9 cellular contexts compared by ENCODE assay signal in genomic region chr7:33220231-33220630, GRCh38.
"Had no signal": no experiment of that assay in that cellular context is flagged by ENCODE, and none has a peak within 500 bp of the region (broad histone marks: within the 10 kb centered on the region; RNA-seq: fewer than 3 reads in every experiment).

No MANE protein-coding gene starts in this region.

- ATAC-seq: GM23338, HCT116 had no signal

- H2AFZ ChIP-seq: GM23338 had no signal

- H3K9me3 Mint-ChIP-seq: HFFc6 had no signal

- DNase-seq: H7, HFFc6, KG1 had no signal

- H3K4me3 Mint-ChIP-seq: GM23338, HFFc6 had no signal

- FAIRE-seq: H1, HTR-8/SVneo, K562 had no signal

- H3K4me1 Mint-ChIP-seq: GM23338 had no signal

- H3K27ac Mint-ChIP-seq: GM23338, HFFc6 had no signal

- H3K9me3 ChIP-seq: HAP-1 had no signal

- H3K4me2 ChIP-seq: GM23338 had no signal

- H3K36me3 ChIP-seq: HAP-1 had no signal

- H3K4me3 ChIP-seq: GM23338, HAP-1, K562 had no signal
